ENCODE assay signal across 10 cellular contexts in the genomic region with DNA sequence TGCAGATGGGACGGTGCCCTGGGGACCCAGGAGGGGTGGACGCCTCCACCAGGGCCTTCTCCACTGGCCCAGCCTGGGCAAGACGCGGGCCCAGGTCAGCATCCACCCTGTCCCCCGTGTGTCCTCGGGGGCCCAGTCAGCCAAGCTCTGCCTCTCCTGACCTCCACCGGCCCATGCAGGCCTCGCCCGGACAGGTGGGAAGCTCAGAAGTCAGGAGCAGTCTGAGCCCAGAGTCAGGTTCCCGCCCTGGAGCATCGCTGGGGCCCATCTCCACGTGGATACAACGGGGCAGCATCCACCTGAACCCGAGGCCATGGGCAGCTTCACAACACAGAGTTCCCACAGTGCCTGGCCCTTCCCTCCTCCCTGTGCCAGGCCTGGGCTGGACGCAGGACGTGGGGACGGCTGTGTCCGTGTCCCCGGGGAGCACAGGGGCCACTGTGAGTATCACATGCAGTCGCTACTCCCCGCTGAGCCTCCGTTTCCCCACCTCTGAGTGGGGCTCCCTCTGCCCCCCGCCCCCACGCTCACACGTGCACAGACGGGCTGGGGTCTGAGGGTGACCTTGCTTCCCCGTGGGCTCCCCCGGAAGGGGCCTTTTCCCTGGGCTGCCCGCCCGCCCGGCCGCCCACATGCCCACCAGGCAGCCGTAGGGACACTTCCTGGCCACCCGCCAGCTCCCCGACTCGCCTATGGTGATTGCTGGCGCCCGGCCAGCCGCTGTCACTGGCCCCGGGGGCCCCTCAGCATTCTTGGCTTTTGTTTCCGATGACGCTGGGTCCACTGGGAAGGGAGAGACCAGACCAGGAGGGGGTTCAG.
DNase-seq lines count a peak whose midpoint lies in the region; ATAC-seq, FAIRE-seq and TF ChIP-seq lines count a peak whose summit lies in the region.
"Had no signal": no experiment of that assay in that cellular context is flagged by ENCODE, and none has a peak within 500 bp of the region (broad histone marks: within the 10 kb centered on the region; RNA-seq: fewer than 3 reads in every experiment).

No MANE protein-coding gene starts in this region.

- no peaks in the 10 kb centered on the region for H3K79me2 ChIP-seq in endothelial cell of umbilical vein (ENCODE audit: control insufficient read depth, insufficient read depth, low read length)

- H3K9me3 ChIP-seq in endothelial cell of umbilical vein (replicated peaks; ENCODE audit: control insufficient read depth, insufficient read depth, low read length) = no peaks in the 10 kb centered on the region

- H3K4me3 ChIP-seq in endothelial cell of umbilical vein (replicated peaks in 1 of 3; ENCODE audit: insufficient read depth in 1 of 3, low read depth in 1 of 3, low read length in 3 of 3) = no peak overlapping the region

- ATAC-seq in sciatic nerve (peak; percentile 22), HG02610 (IDR thresholded peaks at IDR 0.05; ENCODE audit: unreplicated experiment) (no peak)
- ATAC-seq: naive thymus-derived CD8-positive, alpha-beta T cell had no signal

- H3K4me1 ChIP-seq in endothelial cell of umbilical vein (ENCODE audit: control insufficient read depth, extremely low read depth, insufficient read depth, low read length) = peaks cover 11% of the 10 kb centered on the region

- no peak overlapping the region for H3K27ac ChIP-seq in endothelial cell of umbilical vein (ENCODE audit: insufficient read depth, low read depth, low read length)

- no TSS peak for BruUV-seq in endothelial cell of umbilical vein (replicated peaks; lab: Mats Ljungman, UMichigan)

- dilution Hi-C loops in endothelial cell of umbilical vein (cut with MboI; ENCODE audit: extremely low pct_ligation_motif_present, low sequenced_read_pairs) = no loop called here

- FAIRE-seq in endothelial cell of umbilical vein (lab: Jason Lieb, UNC) = peak; percentile 63

- no peaks in the 10 kb centered on the region for H4K20me1 ChIP-seq in endothelial cell of umbilical vein (replicated peaks; ENCODE audit: control insufficient read depth, extremely low read depth, insufficient read depth, low read length)

- POLR2A ChIA-PET in HEK293T (lab: Yijun Ruan, JAX) = no interaction called here
- POLR2A ChIA-PET in endothelial cell of umbilical vein (lab: Charles Lee) = no interaction called here

- no peak for TF ChIP-seq CTCF in endothelial cell of umbilical vein (IDR thresholded peaks at IDR 0.05; ENCODE audit: extremely low read depth in 1 of 2, insufficient read depth in 1 of 2, low read depth in 1 of 2, low read length in 2 of 2)

- no peak overlapping the region for H3K9ac ChIP-seq in endothelial cell of umbilical vein (replicated peaks; ENCODE audit: extremely low read depth, insufficient read depth, low read length)

- intact Hi-C loops in endothelial cell of umbilical vein (cut with micrococcal nuclease) (no loop called here), sciatic nerve (cut with DNase I) (no loop called here)

- CTCF ChIA-PET in HEK293T (lab: Yijun Ruan, JAX) = no interaction called here
- CTCF ChIA-PET in endothelial cell of umbilical vein (lab: Charles Lee) = interaction anchor here (0.6 to 1.1 kb wide), 2 partner anchors 122 to 248 kb away, joined by 3 to 5 read pairs; no protein-coding TSS in a partner anchor

- peak overlapping the region; percentile 32 for H2AFZ ChIP-seq in endothelial cell of umbilical vein (ENCODE audit: low read depth, low read length)

- H3K4me2 ChIP-seq in endothelial cell of umbilical vein (ENCODE audit: insufficient read depth, low read length) = no peak overlapping the region

- peaks cover 2 to 6% of the 10 kb centered on the region in 2 experiments for H3K27me3 ChIP-seq in endothelial cell of umbilical vein (ENCODE audit: control insufficient read depth in 2 of 2, insufficient read depth in 2 of 2, low read length in 2 of 2)

- no peaks in the 10 kb centered on the region for H3K36me3 ChIP-seq in endothelial cell of umbilical vein (ENCODE audit: control insufficient read depth in 2 of 2, extremely low read depth in 1 of 2, insufficient read depth in 2 of 2, low read length in 2 of 2)

- no peaks in the 10 kb centered on the region for H3K9me1 ChIP-seq in endothelial cell of umbilical vein (replicated peaks; ENCODE audit: control insufficient read depth, extremely low read depth, insufficient read depth, low read length)

- TF ChIP-seq POLR2A in endothelial cell of umbilical vein (IDR thresholded peaks at IDR 0.05; ENCODE audit: low read depth, low read length) = no peak

- DNase-seq in HEK293T (ENCODE audit: extremely low spot score) (peak; percentile 67), NCI-H69 (lab: John Stamatoyannopoulos, UW) (peak; percentile 52), endothelial cell of umbilical vein (ENCODE audit: low read depth, low spot score) (peak; percentile 57), sciatic nerve (ENCODE audit: low spot score) (peak; percentile 84)
- DNase-seq in activated CD8-positive, alpha-beta memory T cell treated with anti-CD3 and anti-CD28 coated beads for 24 hours = no peak
- no peak for DNase-seq in stimulated activated CD4-positive, alpha-beta T cell treated with anti-CD3 and anti-CD28 coated beads, Interleukin-4, amount 100 ng/mL, for 1 hour
- DNase-seq: activated effector memory CD4-positive, alpha-beta T cell treated with anti-CD3 and anti-CD28 coated beads, Interleukin-2, amount 50 U/mL, for 16 hours; effector CD8-positive, alpha-beta T cell had no signal

TF ChIP-seq in HEK293T, 16 proteins besides CTCF, POLR2A, EP300 and RAD21:
- TF ChIP-seq L3MBTL2 (conservative IDR thresholded peaks at IDR 0.05) = peak; percentile 35; the same call in 1 of the 2 replicates
- no peak for TF ChIP-seq LEF1 (IDR thresholded peaks at IDR 0.05; ENCODE audit: borderline replicate concordance)
- TF ChIP-seq ARNT (IDR thresholded peaks at IDR 0.05) = no peak
- no peak for TF ChIP-seq HDGF (IDR thresholded peaks at IDR 0.05; ENCODE audit: borderline replicate concordance)
- no peak for TF ChIP-seq SP1 (IDR thresholded peaks at IDR 0.05)
- TF ChIP-seq FOXM1 (IDR thresholded peaks at IDR 0.05; ENCODE audit: borderline replicate concordance) = no peak

TF ChIP-seq in endothelial cell of umbilical vein, 7 proteins besides CTCF, POLR2A, EP300 and RAD21:
- TF ChIP-seq POLR2AphosphoS5 (IDR thresholded peaks at IDR 0.05; ENCODE audit: insufficient read depth, low read depth, low read length) (peak; percentile 33), MAX (IDR thresholded peaks at IDR 0.05; ENCODE audit: insufficient read depth, insufficient read length) (no peak)

Comparison
In these comparisons a context has a peak if more than half of its experiments do, and no peak if none do; other contexts are left out.
1. DNase-seq: peak in HEK293T (single experiment), NCI-H69 (single experiment), endothelial cell of umbilical vein (single experiment) and sciatic nerve (single experiment); none in activated CD8-positive, alpha-beta memory T cell treated with anti-CD3 and anti-CD28 coated beads for 24 hours (single experiment) and stimulated activated CD4-positive, alpha-beta T cell treated with anti-CD3 and anti-CD28 coated beads, Interleukin-4, amount 100 ng/mL, for 1 hour (single experiment).